ENCODE assay signal across 10 cellular contexts in the genomic region with DNA sequence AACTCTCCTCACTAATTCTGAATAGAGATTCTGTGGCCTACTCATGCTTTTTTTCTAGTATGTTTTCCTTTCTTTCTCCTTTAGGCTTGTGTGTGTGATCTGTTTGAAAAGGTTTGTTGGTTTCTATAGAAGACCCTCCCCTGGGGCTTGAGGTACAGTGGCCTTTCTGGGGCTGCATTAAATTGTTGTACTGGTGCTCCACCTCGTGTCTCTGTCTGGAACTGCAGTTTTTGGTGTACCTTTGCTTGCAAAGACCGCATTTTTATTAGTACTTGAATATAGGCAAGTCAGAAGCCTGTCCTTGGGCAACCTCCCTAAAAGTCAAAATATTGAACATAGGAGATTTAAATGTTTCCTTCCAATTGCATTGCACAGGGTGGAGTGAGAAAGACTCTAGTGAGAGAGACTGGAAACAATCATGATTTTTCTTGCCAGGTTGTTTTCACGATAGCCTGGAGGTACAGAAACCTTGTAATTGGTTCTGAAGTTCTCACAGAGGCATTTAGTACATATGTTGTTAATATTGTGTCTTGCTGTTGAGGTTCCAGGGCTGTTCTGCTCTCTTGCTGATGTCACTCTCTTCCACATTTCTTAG. TPM values are rescaled to one million over a fixed set of nuclear protein-coding genes. Genes with fewer than 3 reads are reported as not detected.
DNase-seq lines count a peak whose midpoint lies in the region; ATAC-seq and TF ChIP-seq lines count a peak whose summit lies in the region.
"Had no signal": no experiment of that assay in that cellular context is flagged by ENCODE, and none has a peak within 500 bp of the region (broad histone marks: within the 10 kb centered on the region; RNA-seq: fewer than 3 reads in every experiment).

No MANE protein-coding gene starts in this region.

- no peaks in the 10 kb centered on the region for H3K36me3 Mint-ChIP-seq in activated CD4-positive, alpha-beta T cell treated with anti-CD3 and anti-CD28 coated beads, Interleukin-2, amount 10 ng/mL, durations not matched to agents 24 days and 14 days (ENCODE audit: low read depth)
- H3K36me3 Mint-ChIP-seq: IgD-negative memory B cell had no signal

- intact Hi-C loops in activated CD4-positive, alpha-beta T cell treated with anti-CD3 and anti-CD28 coated beads, Interleukin-2, amount 10 ng/mL, durations not matched to agents 24 days and 14 days (cut with micrococcal nuclease) = loop anchor here (2.0 to 10.0 kb wide), 3 partner anchors 225 to 705 kb away; no protein-coding TSS in a partner anchor

- H3K27ac Mint-ChIP-seq in activated CD4-positive, alpha-beta T cell treated with anti-CD3 and anti-CD28 coated beads, Interleukin-2, amount 10 ng/mL, durations not matched to agents 24 days and 14 days = no peak overlapping the region
- H3K27ac Mint-ChIP-seq: IgD-negative memory B cell had no signal

- DNase-seq in AG08396 (ENCODE audit: low spot score) (peak; percentile 7), GM12865 (ENCODE audit: low read depth) (peak; percentile 63), NCI-H2081 (lab: John Stamatoyannopoulos, UW) (peak; percentile 51 to 57), glomerular endothelial cell (ENCODE audit: extremely low read depth, low read depth, low spot score) (peak; percentile 27), activated gamma-delta T cell (lab: John Stamatoyannopoulos, UW) (no peak)
- DNase-seq in activated CD4-positive, alpha-beta T cell treated with anti-CD3 and anti-CD28 coated beads, Interleukin-2, amount 10 ng/mL, durations not matched to agents 24 days and 14 days = peak; percentile 79
- DNase-seq in stimulated activated CD4-positive, alpha-beta T cell treated with anti-CD3 and anti-CD28 coated beads, TNF-alpha, amount 100 ng/mL, for 24 hours (ENCODE audit: low read depth in 3 of 3) = peak in 2 of 3 experiments; percentile 3 to 7

- no peak overlapping the region for H3K4me3 ChIP-seq in GM12865 (ENCODE audit: low read depth, low read length)

- no peaks in the 10 kb centered on the region for H3K27me3 Mint-ChIP-seq in activated CD4-positive, alpha-beta T cell treated with anti-CD3 and anti-CD28 coated beads, Interleukin-2, amount 10 ng/mL, durations not matched to agents 24 days and 14 days

- peak; percentile 72 for TF ChIP-seq CTCF in GM12865 (IDR thresholded peaks at IDR 0.05; ENCODE audit: insufficient read depth, low read depth, low read length, missing control alignments)

- peak; percentile 80 for ATAC-seq in HG02759 (IDR thresholded peaks at IDR 0.05; ENCODE audit: unreplicated experiment)
- ATAC-seq: left colon had no signal

- no peaks in the 10 kb centered on the region for H3K4me1 Mint-ChIP-seq in activated CD4-positive, alpha-beta T cell treated with anti-CD3 and anti-CD28 coated beads, Interleukin-2, amount 10 ng/mL, durations not matched to agents 24 days and 14 days
- H3K4me1 Mint-ChIP-seq: IgD-negative memory B cell had no signal

- H3K9me3 Mint-ChIP-seq in activated CD4-positive, alpha-beta T cell treated with anti-CD3 and anti-CD28 coated beads, Interleukin-2, amount 10 ng/mL, durations not matched to agents 24 days and 14 days = no peaks in the 10 kb centered on the region

- H3K4me3 Mint-ChIP-seq in activated CD4-positive, alpha-beta T cell treated with anti-CD3 and anti-CD28 coated beads, Interleukin-2, amount 10 ng/mL, durations not matched to agents 24 days and 14 days = no peak overlapping the region
- H3K4me3 Mint-ChIP-seq: IgD-negative memory B cell had no signal

RNA-seq across cellular contexts. Expression of a gene that starts 39.0 kb away (rescaled TPM):
- total RNA-seq in activated CD4-positive, alpha-beta T cell treated with anti-CD3 and anti-CD28 coated beads, Interleukin-2, amount 10 ng/mL, durations not matched to agents 24 days and 14 days = not detected in 2 replicates
- total RNA-seq in glomerular endothelial cell = not detected in 2 replicates
- total RNA-seq: left colon had no signal
